1 cellular context compared by ENCODE assay signal in the genomic region with DNA sequence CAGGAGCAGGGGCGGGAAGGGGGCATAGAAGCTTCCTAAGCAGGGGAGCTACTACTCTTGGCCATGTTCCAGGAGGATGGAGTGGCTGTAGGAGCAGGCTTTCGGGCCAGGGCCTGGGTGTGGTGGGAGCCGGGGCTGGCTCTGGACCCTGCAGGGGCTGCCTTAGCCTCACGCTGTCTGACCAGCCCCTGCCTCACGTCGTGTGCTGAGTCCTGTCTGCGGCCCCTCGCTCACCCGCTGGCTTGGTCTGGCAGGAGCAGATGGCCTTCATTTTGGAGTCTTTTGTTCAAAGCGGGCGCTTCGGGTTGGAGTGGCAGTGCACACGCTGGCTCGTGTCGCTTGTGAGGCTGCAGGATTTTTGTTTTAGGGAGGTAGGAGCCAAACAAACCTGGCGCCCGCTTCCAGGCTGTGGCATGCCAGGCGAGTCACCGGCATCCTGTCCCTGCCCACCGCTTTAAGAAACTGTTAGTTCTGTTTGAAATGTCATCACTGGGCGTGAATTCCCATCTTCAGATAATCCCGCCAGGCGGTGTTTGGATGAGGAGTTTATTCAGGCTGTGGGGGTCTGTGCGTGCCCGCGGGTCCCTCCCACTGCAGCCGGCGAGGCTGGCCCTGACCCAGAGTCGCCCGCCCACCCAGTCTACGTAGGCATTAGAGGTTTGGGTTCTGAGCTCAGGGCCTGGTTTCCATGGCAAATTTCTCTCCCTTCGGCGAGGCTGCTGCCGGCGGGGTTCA.
TF ChIP-seq lines count a peak whose summit lies in the region.

No MANE protein-coding gene starts in this region.

TF ChIP-seq in H1, 55 proteins besides CTCF, POLR2A, EP300 and RAD21 (continued from another document):
- no peak for TF ChIP-seq ASH2L (IDR thresholded peaks at IDR 0.05; ENCODE audit: low read length)
- no peak for TF ChIP-seq SIX5 (IDR thresholded peaks at IDR 0.05; ENCODE audit: low read depth, low read length)
- no peak for TF ChIP-seq KDM1A (IDR thresholded peaks at IDR 0.05; ENCODE audit: borderline replicate concordance, low read length)
- TF ChIP-seq BRCA1 (IDR thresholded peaks at IDR 0.05; ENCODE audit: low read depth, low read length): no peak
- TF ChIP-seq CTBP2 (IDR thresholded peaks at IDR 0.05; ENCODE audit: borderline replicate concordance, insufficient read depth, insufficient read length, low read length): no peak
- TF ChIP-seq JUND (IDR thresholded peaks at IDR 0.05; ENCODE audit: low read length): no peak
- TF ChIP-seq NANOG (IDR thresholded peaks at IDR 0.05; ENCODE audit: insufficient read depth, low read depth, low read length, poor library complexity, severe bottlenecking): no peak
- no peak for TF ChIP-seq TAF7 (optimal IDR thresholded peaks at IDR 0.05; ENCODE audit: borderline replicate concordance, low read depth, low read length)
- no peak for TF ChIP-seq RFX5 (IDR thresholded peaks at IDR 0.05; ENCODE audit: borderline replicate concordance, low read depth, low read length)
TF ChIP-seq in H1: peak in this region for 0.
